ENCODE assay signal across 24 cellular contexts in the genomic region with DNA sequence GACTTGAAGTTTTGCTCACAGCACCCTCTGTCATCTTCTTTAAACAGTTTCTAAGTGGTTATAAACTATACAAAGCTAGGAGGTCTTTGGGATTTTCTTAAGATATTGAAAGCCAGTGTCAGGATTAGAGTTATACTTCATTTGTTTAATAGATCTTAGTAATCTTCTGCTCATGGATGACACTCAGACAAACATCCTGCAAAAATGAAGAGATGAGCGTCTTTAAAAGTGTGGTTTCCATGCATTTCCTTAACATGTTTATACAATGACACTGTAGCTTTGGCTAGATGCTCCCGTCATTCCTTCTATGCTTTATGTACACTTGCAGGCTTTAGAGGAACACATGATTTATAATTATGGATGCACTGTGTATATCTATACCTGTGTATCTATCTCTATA.
"Had no signal": no experiment of that assay in that cellular context is flagged by ENCODE, and none has a peak within 500 bp of the region (broad histone marks: within the 10 kb centered on the region; RNA-seq: fewer than 3 reads in every experiment).

No MANE protein-coding gene starts in this region.

- H3K27me3 ChIP-seq: adrenal gland, right lobe of liver, testis, transverse colon had no signal

- H3K9me3 ChIP-seq: adrenal gland, right lobe of liver, testis, transverse colon had no signal

- H3K27ac ChIP-seq: adrenal gland, left ventricle myocardium inferior, right lobe of liver, skin epidermis, testis, transverse colon, WERI-Rb-1 had no signal

- H3K36me3 ChIP-seq: adrenal gland, left ventricle myocardium inferior, right lobe of liver, transverse colon, WERI-Rb-1 had no signal

- ATAC-seq: activated CD4-positive, CD25-positive, alpha-beta regulatory T cell treated with anti-CD3 and anti-CD28 coated beads, Interleukin-2, amount 50 U/mL, for 24 hours; mucosa of descending colon; natural killer cell treated with Interleukin-12 subunit alpha and Interleukin-12 subunit beta and Interleukin-15 and Interleukin-18, amount 100 ng/mL, for 72 hours; right lobe of liver; stimulated activated naive CD8-positive, alpha-beta T cell treated with anti-CD3 and anti-CD28 coated beads, Interleukin-15, Interleukin-2, amounts not matched to agents 100 U/mL and 50 U/mL, for 24 hours had no signal

- H3K4me1 ChIP-seq: adrenal gland, left ventricle myocardium inferior, right lobe of liver, testis, transverse colon had no signal

- DNase-seq: activated CD4-positive, alpha-beta T cell treated with anti-CD3 and anti-CD28 coated beads for 48 hours; activated CD4-positive, alpha-beta T cell treated with anti-CD3 and anti-CD28 coated beads, Interleukin-2, amount 50 U/mL, for 48 hours; activated CD8-positive, alpha-beta memory T cell treated with anti-CD3 and anti-CD28 coated beads for 24 hours; activated effector memory CD4-positive, alpha-beta T cell treated with Interleukin-2 at 50 U/mL for 16 hours; activated naive CD4-positive, alpha-beta T cell treated with Interleukin-2 at 50 U/mL for 16 hours; adrenal gland; aorta; caudate nucleus; islet precursor cell; left ventricle myocardium inferior; mucosa of descending colon; right lobe of liver; stimulated activated CD4-positive, alpha-beta T cell treated with anti-CD3 and anti-CD28 coated beads, Interleukin-12 subunit alpha, Interleukin-12 subunit beta, amount 100 ng/mL, for 4 hours; stimulated activated CD4-positive, alpha-beta T cell treated with anti-CD3 and anti-CD28 coated beads, Interleukin-4, amount 100 ng/mL, for 1 hour; stimulated activated naive CD8-positive, alpha-beta T cell treated with anti-CD3 and anti-CD28 coated beads, Interleukin-15, Interleukin-2, amounts not matched to agents 100 U/mL and 50 U/mL, for 24 hours; testis; transverse colon; WERI-Rb-1 had no signal

- H3K4me3 ChIP-seq: adrenal gland, left ventricle myocardium inferior, lung, mucosa of descending colon, right lobe of liver, skin epidermis, testis, transverse colon had no signal

- FAIRE-seq: endothelial cell of umbilical vein, frontal cortex had no signal
